Comparison of ENCODE assay signal across 2 cellular contexts in genomic region chr15:59436774-59437472, GRCh38.
TF ChIP-seq lines count a peak whose summit lies in the region.

No MANE protein-coding gene starts in this region.

TF ChIP-seq in IMR-90, 13 proteins besides CTCF, POLR2A, EP300 and RAD21:
- no peak for TF ChIP-seq ELK1 (IDR thresholded peaks at IDR 0.05; ENCODE audit: borderline replicate concordance, low read depth, low read length)
- no peak for TF ChIP-seq CEBPB (IDR thresholded peaks at IDR 0.05; ENCODE audit: low read depth, low read length)
- no peak for TF ChIP-seq CHD1 (IDR thresholded peaks at IDR 0.05; ENCODE audit: low read depth, low read length)
- no peak for TF ChIP-seq FOS (IDR thresholded peaks at IDR 0.05; ENCODE audit: low read depth, low read length)
- no peak for TF ChIP-seq NFE2L2 (IDR thresholded peaks at IDR 0.05; ENCODE audit: low read depth, low read length)
- TF ChIP-seq MAZ (IDR thresholded peaks at IDR 0.05; ENCODE audit: borderline replicate concordance, low read depth, low read length): no peak
- TF ChIP-seq MAFK (IDR thresholded peaks at IDR 0.05; ENCODE audit: low read depth, low read length): no peak
- TF ChIP-seq RCOR1 (IDR thresholded peaks at IDR 0.05; ENCODE audit: insufficient replicate concordance, low read length): no peak
- TF ChIP-seq SMC3 (IDR thresholded peaks at IDR 0.05; ENCODE audit: low read depth, low read length): no peak
- no peak for TF ChIP-seq BHLHE40 (IDR thresholded peaks at IDR 0.05; ENCODE audit: low read depth, low read length)
- TF ChIP-seq USF2 (IDR thresholded peaks at IDR 0.05; ENCODE audit: low read depth, low read length): no peak
- no peak for TF ChIP-seq MXI1 (IDR thresholded peaks at IDR 0.05; ENCODE audit: borderline replicate concordance, low read depth, low read length)
- no peak for TF ChIP-seq RFX5 (IDR thresholded peaks at IDR 0.05; ENCODE audit: low read depth, low read length)

TF ChIP-seq in K562, 482 proteins besides CTCF, POLR2A, EP300 and RAD21:
- TF ChIP-seq MCM3 (IDR thresholded peaks at IDR 0.05) (no peak), POLR2B (IDR thresholded peaks at IDR 0.05; ENCODE audit: low read depth, partially characterized antibody) (no peak), RFX1 (IDR thresholded peaks at IDR 0.05) (no peak), DDX20 (tag; IDR thresholded peaks at IDR 0.05; ENCODE audit: low read depth) (no peak), SIX5 (IDR thresholded peaks at IDR 0.05; ENCODE audit: borderline replicate concordance in 1 of 2, insufficient read depth in 1 of 2, low read depth in 1 of 2, low read length in 2 of 2) (no peak), NFIC (IDR thresholded peaks at IDR 0.05) (peak; percentile 56)
TF ChIP-seq in K562: peak in this region for 1.
